In genomic region chr3:8983591-8983990, GRCh38 we compare ENCODE assay signal across 14 cellular contexts.
"Had no signal": no experiment of that assay in that cellular context is flagged by ENCODE, and none has a peak within 500 bp of the region (broad histone marks: within the 10 kb centered on the region; RNA-seq: fewer than 3 reads in every experiment).

No MANE protein-coding gene starts in this region.

- H3K4me1 Mint-ChIP-seq: stimulated activated effector memory CD8-positive, alpha-beta T cell treated with anti-CD3 and anti-CD28 coated beads, Interleukin-12 subunit alpha, Interleukin-12 subunit beta, amount 100 ng/mL, for 72 hours had no signal

- H3K36me3 Mint-ChIP-seq: immature natural killer cell; memory B cell; mesothelial cell of epicardium; stimulated activated effector memory CD8-positive, alpha-beta T cell treated with anti-CD3 and anti-CD28 coated beads, Interleukin-12 subunit alpha, Interleukin-12 subunit beta, amount 100 ng/mL, for 72 hours had no signal

- H3K9me3 Mint-ChIP-seq: effector memory CD8-positive, alpha-beta T cell; stimulated activated effector memory CD8-positive, alpha-beta T cell treated with anti-CD3 and anti-CD28 coated beads, Interleukin-12 subunit alpha, Interleukin-12 subunit beta, amount 100 ng/mL, for 72 hours; stimulated activated naive CD8-positive, alpha-beta T cell treated with anti-CD3 and anti-CD28 coated beads, Interleukin-15, Interleukin-2, amounts not matched to agents 100 ng/mL and 50 ng/mL, for 24 hours had no signal

- H3K4me3 Mint-ChIP-seq: effector memory CD8-positive, alpha-beta T cell; immature natural killer cell; memory B cell; mesothelial cell of epicardium; stimulated activated effector memory CD8-positive, alpha-beta T cell treated with anti-CD3 and anti-CD28 coated beads, Interleukin-12 subunit alpha, Interleukin-12 subunit beta, amount 100 ng/mL, for 72 hours; stimulated activated naive CD8-positive, alpha-beta T cell treated with anti-CD3 and anti-CD28 coated beads, Interleukin-15, Interleukin-2, amounts not matched to agents 100 ng/mL and 50 ng/mL, for 24 hours had no signal

- H3K27ac Mint-ChIP-seq: effector memory CD8-positive, alpha-beta T cell; immature natural killer cell; memory B cell; mesothelial cell of epicardium; stimulated activated effector memory CD8-positive, alpha-beta T cell treated with anti-CD3 and anti-CD28 coated beads, Interleukin-12 subunit alpha, Interleukin-12 subunit beta, amount 100 ng/mL, for 72 hours; stimulated activated naive CD8-positive, alpha-beta T cell treated with anti-CD3 and anti-CD28 coated beads, Interleukin-15, Interleukin-2, amounts not matched to agents 100 ng/mL and 50 ng/mL, for 24 hours had no signal

- ATAC-seq: effector memory CD8-positive, alpha-beta T cell; gastroesophageal sphincter; stimulated activated effector memory CD8-positive, alpha-beta T cell treated with anti-CD3 and anti-CD28 coated beads, Interleukin-12 subunit alpha, Interleukin-12 subunit beta, amount 100 ng/mL, for 72 hours; upper lobe of right lung had no signal

- DNase-seq: central memory CD4-positive, alpha-beta T cell; effector memory CD8-positive, alpha-beta T cell; esophagus squamous epithelium; foreskin fibroblast; immature natural killer cell; sigmoid colon; stimulated activated CD4-positive, alpha-beta T cell treated with anti-CD3 and anti-CD28 coated beads, Interleukin-2, amount 100 ng/mL, for 48 hours; tibial artery; upper lobe of right lung had no signal
